In the genomic region with DNA sequence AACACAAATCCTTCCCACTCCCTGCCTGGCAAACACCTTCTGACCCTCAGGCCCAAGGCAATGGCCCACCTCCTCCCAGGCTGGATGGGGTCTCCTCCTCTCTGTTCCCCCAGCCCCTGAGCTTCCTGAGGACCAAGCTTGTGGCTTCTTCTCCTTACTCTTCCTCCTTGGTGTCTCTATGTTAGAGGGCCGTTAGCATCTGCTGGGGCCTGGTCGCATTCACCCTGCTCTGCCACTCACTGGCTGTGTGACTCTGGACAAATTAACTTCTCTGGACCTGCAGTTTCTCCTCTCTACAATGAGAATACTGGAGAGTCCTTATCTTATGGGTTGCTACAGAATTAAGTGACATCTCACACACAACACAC, we compare ENCODE assay signal across 8 cellular contexts. TPM values are rescaled to one million over a fixed set of nuclear protein-coding genes. Genes with fewer than 3 reads are reported as not detected.
DNase-seq lines count a peak whose midpoint lies in the region; ATAC-seq and TF ChIP-seq lines count a peak whose summit lies in the region.

No MANE protein-coding gene starts in this region.

- peak overlapping the region; percentile 87 for H3K27ac Mint-ChIP-seq in activated CD8-positive, alpha-beta T cell treated with anti-CD3 and anti-CD28 coated beads, Interleukin-2, amount 10 ng/mL, durations not matched to agents 7 days and 5 days

- H3K9ac ChIP-seq in HUES6 (ENCODE audit: low read length) = peak overlapping the region; percentile 81
- H3K9ac ChIP-seq in iPS-18a (ENCODE audit: low read length) = peak overlapping the region; percentile 47

- CTCF ChIA-PET in activated CD8-positive, alpha-beta T cell treated with anti-CD3 and anti-CD28 coated beads, Interleukin-2, amount 10 ng/mL, durations not matched to agents 7 days and 5 days (lab: Charles Lee) = no interaction called here

- H3K4me1 Mint-ChIP-seq in activated CD8-positive, alpha-beta T cell treated with anti-CD3 and anti-CD28 coated beads, Interleukin-2, amount 10 ng/mL, durations not matched to agents 7 days and 5 days (ENCODE audit: low read depth) = peaks cover 43% of the 10 kb centered on the region

- H3K36me3 ChIP-seq in HUES6 (ENCODE audit: control insufficient read depth, insufficient read depth, low read length) = no peaks in the 10 kb centered on the region
- H3K36me3 ChIP-seq in iPS-18a (ENCODE audit: control insufficient read depth, low read depth, low read length) = no peaks in the 10 kb centered on the region
- H3K36me3 ChIP-seq in spleen = no peaks in the 10 kb centered on the region

- H3K27me3 Mint-ChIP-seq in activated CD8-positive, alpha-beta T cell treated with anti-CD3 and anti-CD28 coated beads, Interleukin-2, amount 10 ng/mL, durations not matched to agents 7 days and 5 days (ENCODE audit: low read depth) = no peaks in the 10 kb centered on the region

- H3K27me3 ChIP-seq in HUES6 (ENCODE audit: control insufficient read depth, insufficient read depth, low read length) (peaks cover 46% of the 10 kb centered on the region), iPS-18a (ENCODE audit: control insufficient read depth, insufficient read depth, low read length) (peaks cover 60% of the 10 kb centered on the region), spleen (replicated peaks in 1 of 7) (no peaks in the 10 kb centered on the region)

- H3K9me3 Mint-ChIP-seq in activated CD8-positive, alpha-beta T cell treated with anti-CD3 and anti-CD28 coated beads, Interleukin-2, amount 10 ng/mL, durations not matched to agents 7 days and 5 days (ENCODE audit: insufficient read depth) = no peaks in the 10 kb centered on the region

- H3K9me3 ChIP-seq in HUES6 (ENCODE audit: control insufficient read depth, insufficient read depth, low read depth, low read length) = no peaks in the 10 kb centered on the region
- no peaks in the 10 kb centered on the region for H3K9me3 ChIP-seq in iPS-18a (ENCODE audit: control insufficient read depth, low read depth, low read length)
- no peaks in the 10 kb centered on the region for H3K9me3 ChIP-seq in spleen

- POLR2A ChIA-PET in activated CD8-positive, alpha-beta T cell treated with anti-CD3 and anti-CD28 coated beads, Interleukin-2, amount 10 ng/mL, durations not matched to agents 7 days and 5 days (lab: Charles Lee) = interaction anchor here (0.9 to 2.8 kb wide), 6 partner anchors 10 to 101 kb away, joined by 3 to 13 read pairs (median 4); a partner anchor contains a TSS

- DNase-seq in activated CD8-positive, alpha-beta T cell treated with anti-CD3 and anti-CD28 coated beads, Interleukin-2, amount 10 ng/mL, durations not matched to agents 7 days and 5 days = no peak
- DNase-seq in spleen (no peak), NCI-H2227 (lab: John Stamatoyannopoulos, UW; ENCODE audit: unreplicated experiment) (no peak), lower leg skin (ENCODE audit: low spot score in 2 of 2) (no peak), AG08395 (ENCODE audit: low spot score) (no peak), NCI-H1092 (lab: John Stamatoyannopoulos, UW) (no peak)

- TF ChIP-seq CTCF in spleen (IDR thresholded peaks at IDR 0.05 in 8 of 11, conservative IDR thresholded peaks at IDR 0.05 in 3 of 11) (no peak), lower leg skin (IDR thresholded peaks at IDR 0.05) (no peak)

- intact Hi-C loops in spleen (cut with DNase I; ENCODE audit: low total_unique reads) (loop anchor here (10.0 kb wide), 2 partner anchors 77 to 93 kb away; a partner anchor contains a TSS), lower leg skin (cut with DNase I; ENCODE audit: low total_unique reads) (loop anchor here (10.0 kb wide), 2 partner anchors 77 to 93 kb away; a partner anchor contains a TSS)

- no peak for ATAC-seq in activated CD8-positive, alpha-beta T cell treated with anti-CD3 and anti-CD28 coated beads, Interleukin-2, amount 10 ng/mL, durations not matched to agents 7 days and 5 days

- WGBS in spleen, 5 donors = 47 to 68% (median 61%) methylated on average over 2 of the region's 2 CpGs
- 22 to 35% methylated on average over 2 of the region's 2 CpGs for WGBS in lower leg skin, 2 donors

- H3K4me3 Mint-ChIP-seq in activated CD8-positive, alpha-beta T cell treated with anti-CD3 and anti-CD28 coated beads, Interleukin-2, amount 10 ng/mL, durations not matched to agents 7 days and 5 days = peak overlapping the region; percentile 65

- H3K27ac ChIP-seq in HUES6 (ENCODE audit: low read depth, low read length) = peak overlapping the region; percentile 7; the same call in 1 of the 2 replicates
- no peak overlapping the region for H3K27ac ChIP-seq in iPS-18a (ENCODE audit: low read length)
- peak overlapping the region; percentile 78 to 96 (median 89) for H3K27ac ChIP-seq in spleen

- peak overlapping the region; percentile 70 for H3K4me3 ChIP-seq in HUES6 (ENCODE audit: low read depth, low read length)
- peak overlapping the region; percentile 70 for H3K4me3 ChIP-seq in iPS-18a (ENCODE audit: low read length)
- H3K4me3 ChIP-seq in spleen = peak overlapping the region in 4 of 8 donors; percentile 57 to 75 (median 66)
- H3K4me3 ChIP-seq in lower leg skin (ENCODE audit: low read depth, poor library complexity, severe bottlenecking) = no peak overlapping the region

- H3K4me1 ChIP-seq in HUES6 (ENCODE audit: control insufficient read depth, insufficient read depth, low read length) (peaks cover 36% of the 10 kb centered on the region), iPS-18a (ENCODE audit: control insufficient read depth, low read depth, low read length) (peaks cover 13% of the 10 kb centered on the region), spleen (peaks cover 24 to 72% (median 47%) of the 10 kb centered on the region in 6 donors)

- H3K36me3 Mint-ChIP-seq in activated CD8-positive, alpha-beta T cell treated with anti-CD3 and anti-CD28 coated beads, Interleukin-2, amount 10 ng/mL, durations not matched to agents 7 days and 5 days (ENCODE audit: low read depth) = peaks cover 7% of the 10 kb centered on the region

- TF ChIP-seq POLR2A in spleen (IDR thresholded peaks at IDR 0.05) = no peak
- no peak for TF ChIP-seq POLR2A in lower leg skin (IDR thresholded peaks at IDR 0.05)

RNA-seq across cellular contexts. Expression of a gene that starts 0.7 kb away (rescaled TPM):
- 100 to 1,000 TPM; 186 to 210 TPM for total RNA-seq in activated CD8-positive, alpha-beta T cell treated with anti-CD3 and anti-CD28 coated beads, Interleukin-2, amount 10 ng/mL, durations not matched to agents 7 days and 5 days
- total RNA-seq in spleen (10 to 100 TPM; 25.3 to 96.9 (median 43.8) TPM), lower leg skin (100 to 1,000 TPM in 3 of 4 donors, 10 to 100 TPM in 1; 35.8 to 190 (median 135) TPM)
- 100 to 1,000 TPM in 2 of 3 donors, 10 to 100 TPM in 1; 73.3 to 176 (median 112) TPM for polyA plus RNA-seq in spleen

RNA-seq across cellular contexts. Expression of a gene that starts 17.9 kb away (rescaled TPM):
- total RNA-seq in activated CD8-positive, alpha-beta T cell treated with anti-CD3 and anti-CD28 coated beads, Interleukin-2, amount 10 ng/mL, durations not matched to agents 7 days and 5 days = 10 to 100 TPM; 65.0 to 74.8 TPM
- total RNA-seq in spleen (10 to 100 TPM in 6 of 7 donors, 1 to 10 TPM in 1; 2.5 to 49.6 (median 19.7) TPM), lower leg skin (100 to 1,000 TPM; 140 to 437 (median 224) TPM)
- polyA plus RNA-seq in spleen = 10 to 100 TPM; 21.0 to 34.0 (median 33.0) TPM

RNA-seq across cellular contexts. Expression of a gene that starts 18.3 kb away (rescaled TPM):
- total RNA-seq in activated CD8-positive, alpha-beta T cell treated with anti-CD3 and anti-CD28 coated beads, Interleukin-2, amount 10 ng/mL, durations not matched to agents 7 days and 5 days = 1 to 10 TPM; 6.2 to 7.5 TPM
- under 1 TPM in 1 of 7 donors, not detected in 6; 0.77 TPM for total RNA-seq in spleen
- polyA plus RNA-seq in spleen = 10 to 100 TPM in 1 of 3 donors, 1 to 10 TPM in 1, not detected in 1; 1.5 to 11.5 TPM
- total RNA-seq in lower leg skin = 1 to 10 TPM in 1 of 4 donors, not detected in 3; 1.2 TPM

RNA-seq across cellular contexts. Expression of a gene that starts 24.8 kb away (rescaled TPM):
- total RNA-seq in activated CD8-positive, alpha-beta T cell treated with anti-CD3 and anti-CD28 coated beads, Interleukin-2, amount 10 ng/mL, durations not matched to agents 7 days and 5 days = not detected
- 1 to 10 TPM in 6 of 7 donors, under 1 TPM in 1; 0.44 to 6.1 (median 3.5) TPM for total RNA-seq in spleen
- polyA plus RNA-seq in spleen = 10 to 100 TPM in 1 of 3 donors, 1 to 10 TPM in 1, under 1 TPM in 1; 0.93 to 11.8 (median 7.6) TPM
- 10 to 100 TPM; 14.1 to 29.7 (median 17.1) TPM for total RNA-seq in lower leg skin

RNA-seq across cellular contexts. Expression of a gene that starts 30.8 kb away (rescaled TPM):
- total RNA-seq in activated CD8-positive, alpha-beta T cell treated with anti-CD3 and anti-CD28 coated beads, Interleukin-2, amount 10 ng/mL, durations not matched to agents 7 days and 5 days = not detected
- total RNA-seq in spleen = 10 to 100 TPM in 1 of 7 donors, 1 to 10 TPM in 2, not detected in 4; 1.5 to 27.3 (median 1.5) TPM
- polyA plus RNA-seq in spleen = 10 to 100 TPM in 1 of 3 donors, 1 to 10 TPM in 2; 1.1 to 14.2 (median 8.5) TPM
- 10 to 100 TPM in 2 of 4 donors, 1 to 10 TPM in 2; 3.7 to 23.3 (median 11.2) TPM for total RNA-seq in lower leg skin
